1 cellular context compared by ENCODE assay signal in genomic region chr22:44914026-44914721, GRCh38.
TF ChIP-seq lines count a peak whose summit lies in the region.

No MANE protein-coding gene starts in this region.

TF ChIP-seq in HepG2, 621 proteins besides CTCF, POLR2A, EP300 and RAD21 (continued from another document):
- TF ChIP-seq PAXIP1 (CRISPR knock-in tag; conservative IDR thresholded peaks at IDR 0.05) (no peak), SKI (IDR thresholded peaks at IDR 0.05; ENCODE audit: partially characterized antibody) (no peak), ZNF143 (CRISPR knock-in tag; IDR thresholded peaks at IDR 0.05) (no peak), ZNF841 (CRISPR knock-in tag; IDR thresholded peaks at IDR 0.05; ENCODE audit: borderline replicate concordance) (no peak), TBX2 (CRISPR knock-in tag; IDR thresholded peaks at IDR 0.05; ENCODE audit: borderline replicate concordance) (no peak), BRD4 (CRISPR knock-in tag; IDR thresholded peaks at IDR 0.05) (no peak), SETDB1 (CRISPR knock-in tag; IDR thresholded peaks at IDR 0.05; ENCODE audit: borderline replicate concordance) (no peak)
